20 cellular contexts compared by ENCODE assay signal in the genomic region with DNA sequence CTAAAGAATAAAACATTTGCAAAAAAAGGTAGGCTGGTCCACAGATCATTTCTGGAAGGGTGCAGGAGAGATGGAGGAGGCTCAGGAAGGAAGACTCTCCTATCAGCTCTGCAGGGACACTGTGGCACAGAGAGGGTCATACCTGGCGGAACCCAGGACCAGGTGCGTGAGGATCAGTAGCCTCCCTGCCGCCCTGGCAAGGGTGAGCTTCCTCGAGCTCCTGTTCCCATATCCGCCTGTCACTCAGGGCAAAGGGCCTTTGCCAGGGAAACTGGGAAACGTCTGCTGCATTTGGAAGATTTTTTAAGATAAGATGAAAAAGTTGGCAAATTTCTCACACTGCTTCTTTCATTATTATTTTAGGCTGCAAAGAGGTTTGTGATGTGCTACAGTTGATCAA.
A peak's percentile ranks its signal among the peaks of the same experiment; 100 is the strongest.
DNase-seq lines count a peak whose midpoint lies in the region; ATAC-seq lines count a peak whose summit lies in the region.
"Had no signal": no experiment of that assay in that cellular context is flagged by ENCODE, and none has a peak within 500 bp of the region (broad histone marks: within the 10 kb centered on the region; RNA-seq: fewer than 3 reads in every experiment).

No MANE protein-coding gene starts in this region.

- in situ Hi-C loops in G401 (cut with HindIII; ENCODE audit: low sequenced_read_pairs) = no loop called here

- ATAC-seq in HG03175 (IDR thresholded peaks at IDR 0.05; ENCODE audit: unreplicated experiment) = no peak

- DNase-seq in G401 (ENCODE audit: low spot score) = peak; percentile 95
- DNase-seq in cerebellar cortex (ENCODE audit: low spot score) = peak; percentile 94
- DNase-seq in cerebellum (ENCODE audit: low spot score) = peak; percentile 86
- DNase-seq in amygdala (lab: John Stamatoyannopoulos, UW) = no peak
- DNase-seq in activated CD4-positive, CD25-positive, alpha-beta regulatory T cell treated with anti-CD3 and anti-CD28 coated beads, Interleukin-2, amount 50 U/mL, for 72 hours = no peak
- DNase-seq: 8988T; ACHN; BE2C; CD4-positive, alpha-beta memory T cell; CD4-positive, CD25-positive, alpha-beta regulatory T cell; CD8-positive, alpha-beta memory T cell; COR-L47; DMS 273 treated with DMSO at 0.1 percent for 48 hours; DMS153; DMS53; DMS79; DND-41; EL; GF-D8 had no signal

Comparison
In these comparisons a context has a peak if more than half of its experiments do, and no peak if none do; other contexts are left out.
1. DNase-seq: peak in G401 (single experiment), cerebellar cortex (single experiment) and cerebellum (single experiment); none in amygdala (0 of 56) and activated CD4-positive, CD25-positive, alpha-beta regulatory T cell treated with anti-CD3 and anti-CD28 coated beads, Interleukin-2, amount 50 U/mL, for 72 hours (single experiment).